Comparison of ENCODE assay signal across 9 cellular contexts in the genomic region with DNA sequence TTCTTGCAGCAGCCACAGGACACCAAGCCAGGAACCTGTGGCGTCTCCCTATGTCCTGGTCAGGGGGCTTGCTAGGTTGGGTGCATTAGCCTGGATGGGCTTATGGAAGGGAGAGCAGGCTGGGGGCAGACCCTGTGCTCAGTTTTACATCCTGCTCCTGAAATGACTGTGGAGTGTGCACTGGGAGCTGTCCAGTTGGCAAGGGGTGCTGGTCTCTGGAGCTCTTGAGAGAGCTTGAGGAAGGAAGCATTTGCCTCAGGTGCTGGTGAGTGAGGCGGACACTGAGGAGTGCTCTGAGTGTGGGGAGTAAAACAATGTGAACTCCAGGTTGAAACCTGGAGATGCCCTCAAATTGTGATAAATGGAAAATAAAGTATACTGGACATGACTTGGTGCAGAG. TPM values are rescaled to one million over a fixed set of nuclear protein-coding genes. Genes with fewer than 3 reads are reported as not detected.
DNase-seq lines count a peak whose midpoint lies in the region; ATAC-seq and TF ChIP-seq lines count a peak whose summit lies in the region.
"Had no signal": no experiment of that assay in that cellular context is flagged by ENCODE, and none has a peak within 500 bp of the region (broad histone marks: within the 10 kb centered on the region; RNA-seq: fewer than 3 reads in every experiment).

No MANE protein-coding gene starts in this region.

- TF ChIP-seq CTCF in NB4 (IDR thresholded peaks at IDR 0.05; ENCODE audit: low read depth, low read length), result no peak
- TF ChIP-seq CTCF in cardiac fibroblast (IDR thresholded peaks at IDR 0.05; ENCODE audit: low read depth, low read length), result no peak
- TF ChIP-seq CTCF in dorsolateral prefrontal cortex (IDR thresholded peaks at IDR 0.05 in 54 of 56, conservative IDR thresholded peaks at IDR 0.05 in 2 of 56; ENCODE audit: low read depth in 1 of 56, partially characterized antibody in 56 of 56), result no peak

- no peak for ATAC-seq in HG02970 (IDR thresholded peaks at IDR 0.05; ENCODE audit: low FRiP score, unreplicated experiment)

- intact Hi-C loops in dorsolateral prefrontal cortex (cut with DNase I), result no loop called here

- TF ChIP-seq POLR2A in NB4 (IDR thresholded peaks at IDR 0.05; ENCODE audit: extremely low read depth, insufficient read length), result no peak

- DNase-seq in EL (peak; percentile 15), NB4 (ENCODE audit: low read depth) (peak; percentile 54), cardiac fibroblast (ENCODE audit: low read depth in 2 of 2) (peak; percentile 33 to 39), lung microvascular endothelial cell (ENCODE audit: low read depth in 2 of 2) (peak; percentile 38 to 56), NCI-H345 (lab: John Stamatoyannopoulos, UW) (no peak), dorsolateral prefrontal cortex (no peak), activated gamma-delta T cell treated with Interleukin-2 at 50 U/mL for 16 hours (no peak)
- DNase-seq: NCI-H69 had no signal

- H3K27me3 ChIP-seq in dorsolateral prefrontal cortex, result peaks cover 0 to 3% (median 0%) of the 10 kb centered on the region in 45 donors

- H3K4me3 ChIP-seq in NB4 (ENCODE audit: low read depth, low read length) (no peak overlapping the region), cardiac fibroblast (replicated peaks in 1 of 2; ENCODE audit: low read depth in 2 of 2, low read length in 2 of 2) (no peak overlapping the region), dorsolateral prefrontal cortex (no peak overlapping the region)

- H3K27ac ChIP-seq in dorsolateral prefrontal cortex, result no peak overlapping the region

RNA-seq across cellular contexts. Expression of gene SCGB1D4, which starts 3.4 kb away (rescaled TPM):
- total RNA-seq in lung microvascular endothelial cell (not detected in 2 replicates), dorsolateral prefrontal cortex (not detected)

RNA-seq across cellular contexts. Expression of gene SCGB2A2, which starts 25.5 kb away (rescaled TPM):
- total RNA-seq in lung microvascular endothelial cell (not detected in 2 replicates), dorsolateral prefrontal cortex (not detected)

RNA-seq across cellular contexts. Expression of gene ASRGL1, which starts 41.7 kb away (rescaled TPM):
- total RNA-seq in lung microvascular endothelial cell (10.5 and 33.3 TPM in 2 replicates), dorsolateral prefrontal cortex (100 to 1,000 TPM in 11 of 120 experiments, 10 to 100 TPM in 109; 53.3 to 207 (median 76.0) TPM)

RNA-seq across cellular contexts. Expression of gene SCGB1D2, which starts 53.5 kb away (rescaled TPM):
- total RNA-seq in lung microvascular endothelial cell (not detected in 2 replicates), dorsolateral prefrontal cortex (1 to 10 TPM in 49 of 120 experiments, under 1 TPM in 1, not detected in 70; 0.72 to 7.2 (median 1.9) TPM)

Comparison
In these comparisons a context has a peak if more than half of its experiments do, and no peak if none do; other contexts are left out.
1. DNase-seq: peak in EL (single experiment), NB4 (single experiment), cardiac fibroblast (2 of 2) and lung microvascular endothelial cell (2 of 2); none in NCI-H345 (single experiment), dorsolateral prefrontal cortex (0 of 10) and activated gamma-delta T cell treated with Interleukin-2 at 50 U/mL for 16 hours (single experiment).